In the genomic region with DNA sequence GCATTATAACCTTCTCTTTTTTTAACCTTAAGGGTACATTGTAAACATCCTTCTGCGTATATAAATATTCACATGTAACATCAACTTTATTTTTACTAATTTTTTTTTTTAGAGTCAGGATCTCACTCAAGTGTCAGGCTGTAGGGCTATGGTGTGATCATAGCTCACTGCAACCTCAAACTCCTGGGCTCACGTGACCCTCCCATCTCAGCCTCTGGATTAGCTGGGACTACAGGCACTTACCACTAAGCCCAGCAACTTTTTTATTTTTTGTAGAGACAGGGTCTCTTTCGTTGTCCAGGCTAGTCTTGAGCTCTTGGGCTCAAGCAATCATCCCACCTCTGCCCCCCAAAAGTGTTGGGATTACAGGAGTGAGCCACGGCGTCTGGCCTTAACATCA, we compare ENCODE assay signal across 29 cellular contexts.
A peak's percentile ranks its signal among the peaks of the same experiment; 100 is the strongest.
DNase-seq lines count a peak whose midpoint lies in the region; ATAC-seq, FAIRE-seq and TF ChIP-seq lines count a peak whose summit lies in the region.
"Had no signal": no experiment of that assay in that cellular context is flagged by ENCODE, and none has a peak within 500 bp of the region (broad histone marks: within the 10 kb centered on the region; RNA-seq: fewer than 3 reads in every experiment).

No MANE protein-coding gene starts in this region.

- CTCF ChIA-PET in K562 (lab: Yijun Ruan, JAX; ENCODE audit: low intra/inter-chr PET ratio), result no interaction called here

- no peak for TF ChIP-seq POLR2A in K562 (conservative IDR thresholded peaks at IDR 0.05)
- TF ChIP-seq POLR2A in suprapubic skin (IDR thresholded peaks at IDR 0.05), result no peak

- no peak overlapping the region for H2AFZ ChIP-seq in K562 (ENCODE audit: low read depth, low read length)
- H2AFZ ChIP-seq: PC-9 had no signal

- TF ChIP-seq CTCF in K562 (IDR thresholded peaks at IDR 0.05 in 2 of 3, conservative IDR thresholded peaks at IDR 0.05 in 1 of 3; ENCODE audit: insufficient read depth in 2 of 3, low read depth in 1 of 3, low read length in 3 of 3) (no peak), suprapubic skin (IDR thresholded peaks at IDR 0.05) (no peak)

- no peak for DNase-seq in K562 (ENCODE audit: extremely low read depth in 1 of 4, low spot score in 3 of 4)
- DNase-seq in left lobe of liver (ENCODE audit: low spot score), result no peak
- no peak for DNase-seq in sciatic nerve (ENCODE audit: low spot score)
- no peak for DNase-seq in frontal cortex (ENCODE audit: low spot score in 2 of 2)
- no peak for DNase-seq in suprapubic skin (ENCODE audit: low spot score in 2 of 2)
- DNase-seq in dermis blood vessel endothelial cell, result no peak
- DNase-seq: activated CD8-positive, alpha-beta T cell treated with anti-CD3 and anti-CD28 coated beads for 36 hours; activated effector memory CD4-positive, alpha-beta T cell treated with anti-CD3 and anti-CD28 coated beads, Interleukin-2, amount 50 U/mL, for 16 hours; activated T-cell treated with anti-CD3 and anti-CD28 coated beads for 4 hours; C1 segment of cervical spinal cord; Calu3; DND-41; effector memory CD4-positive, alpha-beta T cell; foreskin melanocyte; H7; hippocampal formation; immature natural killer cell; NCI-H1105 treated with DMSO at 0.1 percent for 48 hours; NCI-H2029 treated with DMSO at 0.1 percent for 48 hours; NCI-H2227 treated with DMSO at 0.1 percent for 48 hours; NCI-H774; PC-9; SHP77 treated with DMSO at 0.1 percent for 48 hours; stimulated activated CD4-positive, alpha-beta T cell treated with anti-CD3 and anti-CD28 coated beads, Interleukin-1b, Interleukin-23, amount 100 ng/mL, for 48 hours had no signal

- peaks cover 7% of the 10 kb centered on the region; the same call in 1 of the 2 replicates for H3K4me1 ChIP-seq in HUES6 (ENCODE audit: control insufficient read depth, insufficient read depth, low read length)
- no peaks in the 10 kb centered on the region for H3K4me1 ChIP-seq in K562 (replicated peaks in 1 of 2; ENCODE audit: control insufficient read depth in 2 of 2, insufficient read depth in 2 of 2, low read length in 2 of 2)
- peaks cover 2% of the 10 kb centered on the region for H3K4me1 ChIP-seq in suprapubic skin
- H3K4me1 ChIP-seq: vagina had no signal

- no peaks in the 10 kb centered on the region for H3K9me3 ChIP-seq in HUES6 (ENCODE audit: control insufficient read depth, insufficient read depth, low read depth, low read length)
- no peaks in the 10 kb centered on the region for H3K9me3 ChIP-seq in K562 (replicated peaks; ENCODE audit: control insufficient read depth, insufficient read depth, low read depth, low read length)
- no peaks in the 10 kb centered on the region for H3K9me3 ChIP-seq in suprapubic skin
- H3K9me3 ChIP-seq: vagina had no signal

- ATAC-seq in K562 (no peak), left lobe of liver (peak; percentile 9), sciatic nerve (peak; percentile 52)
- ATAC-seq: activated CD4-positive, CD25-positive, alpha-beta regulatory T cell treated with anti-CD3 and anti-CD28 coated beads, Interleukin-2, amount 50 U/mL, for 24 hours; activated CD8-positive, alpha-beta T cell treated with anti-CD3 and anti-CD28 coated beads for 36 hours had no signal

- in situ Hi-C loops in K562 (cut with MboI), result no loop called here

- no peak overlapping the region for H3K4me2 ChIP-seq in K562 (ENCODE audit: insufficient read depth, low read length)
- H3K4me2 ChIP-seq: PC-9 had no signal

- no peak for TF ChIP-seq RAD21 in K562 (CRISPR knock-in tag; conservative IDR thresholded peaks at IDR 0.05 in 1 of 2, IDR thresholded peaks at IDR 0.05 in 1 of 2)

- H3K27me3 ChIP-seq in HUES6 (ENCODE audit: control insufficient read depth, insufficient read depth, low read length) (no peaks in the 10 kb centered on the region), K562 (ENCODE audit: control insufficient read depth in 2 of 2, insufficient read depth in 2 of 2, low read length in 2 of 2) (peaks cover 7 to 10% of the 10 kb centered on the region in 2 experiments; a peak in 3 of 5 replicates), suprapubic skin (no peaks in the 10 kb centered on the region)
- H3K27me3 ChIP-seq: vagina had no signal

- FAIRE-seq in K562 (lab: Jason Lieb, UNC), result no peak
- FAIRE-seq in frontal cortex (lab: Jason Lieb, UNC), result no peak
- FAIRE-seq: GM12891 had no signal

- POLR2A ChIA-PET in K562 (lab: Yijun Ruan, JAX), result no interaction called here

- BruUV-seq in K562 (replicated peaks; lab: Mats Ljungman, UMichigan), result no TSS peak

- 0% methylated on average over 5 of the region's 5 CpGs for WGBS in K562 (ENCODE audit: insufficient coverage, low coverage, missing lambda C conversion rate)
- WGBS in suprapubic skin, result 76% methylated on average over 5 of the region's 5 CpGs

- H3K27ac ChIP-seq in HUES6 (ENCODE audit: low read depth, low read length), result no peak overlapping the region
- no peak overlapping the region for H3K27ac ChIP-seq in K562 (ENCODE audit: extremely low read depth, low read depth, low read length)
- H3K27ac ChIP-seq in suprapubic skin, result no peak overlapping the region
- H3K27ac ChIP-seq: PC-9, skin epidermis, vagina had no signal

- no peaks in the 10 kb centered on the region for H3K9me1 ChIP-seq in K562 (ENCODE audit: control insufficient read depth, insufficient read depth, low read length)

- TF ChIP-seq EP300 in K562 (IDR thresholded peaks at IDR 0.05; ENCODE audit: low read length) (no peak), suprapubic skin (IDR thresholded peaks at IDR 0.05) (no peak)

- intact Hi-C loops in K562 (cut with micrococcal nuclease) (no loop called here), sciatic nerve (cut with DNase I) (no loop called here)

- H3K4me3 ChIP-seq in HUES6 (ENCODE audit: low read depth, low read length), result no peak overlapping the region
- H3K4me3 ChIP-seq in K562, result no peak overlapping the region
- no peak overlapping the region for H3K4me3 ChIP-seq in suprapubic skin
- H3K4me3 ChIP-seq: PC-9, skin epidermis, vagina had no signal

- H3K79me2 ChIP-seq in K562 (ENCODE audit: control insufficient read depth, insufficient read depth, low read length), result no peaks in the 10 kb centered on the region

- peak overlapping the region; percentile 4 for H3K9ac ChIP-seq in HUES6 (ENCODE audit: low read length)
- no peak overlapping the region for H3K9ac ChIP-seq in K562 (ENCODE audit: insufficient read depth in 1 of 2, low read depth in 2 of 2, low read length in 2 of 2)

- H4K20me1 ChIP-seq in K562 (replicated peaks; ENCODE audit: control insufficient read depth, insufficient read depth, low read length), result no peaks in the 10 kb centered on the region

- H3K36me3 ChIP-seq in HUES6 (ENCODE audit: control insufficient read depth, insufficient read depth, low read length) (no peaks in the 10 kb centered on the region), K562 (ENCODE audit: control insufficient read depth, insufficient read depth, low read length) (no peaks in the 10 kb centered on the region), suprapubic skin (no peaks in the 10 kb centered on the region)
- H3K36me3 ChIP-seq: vagina had no signal

TF ChIP-seq in K562, 482 proteins besides CTCF, POLR2A, EP300 and RAD21:
- TF ChIP-seq, protein P1, sequence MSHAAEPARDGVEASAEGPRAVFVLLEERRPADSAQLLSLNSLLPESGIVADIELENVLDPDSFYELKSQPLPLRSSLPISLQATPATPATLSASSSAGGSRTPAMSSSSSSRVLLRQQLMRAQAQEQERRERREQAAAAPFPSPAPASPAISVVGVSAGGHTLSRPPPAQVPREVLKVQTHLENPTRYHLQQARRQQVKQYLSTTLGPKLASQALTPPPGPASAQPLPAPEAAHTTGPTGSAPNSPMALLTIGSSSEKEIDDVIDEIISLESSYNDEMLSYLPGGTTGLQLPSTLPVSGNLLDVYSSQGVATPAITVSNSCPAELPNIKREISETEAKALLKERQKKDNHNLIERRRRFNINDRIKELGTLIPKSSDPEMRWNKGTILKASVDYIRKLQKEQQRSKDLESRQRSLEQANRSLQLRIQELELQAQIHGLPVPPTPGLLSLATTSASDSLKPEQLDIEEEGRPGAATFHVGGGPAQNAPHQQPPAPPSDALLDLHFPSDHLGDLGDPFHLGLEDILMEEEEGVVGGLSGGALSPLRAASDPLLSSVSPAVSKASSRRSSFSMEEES (CRISPR knock-in tag; IDR thresholded peaks at IDR 0.05), result peak; percentile 15; the same call in 1 of the 2 replicates
- TF ChIP-seq YBX1 (IDR thresholded peaks at IDR 0.05), result no peak
